1 cellular context compared by ENCODE assay signal in genomic region chr2:108360776-108361468, GRCh38.
TF ChIP-seq lines count a peak whose summit lies in the region.

No MANE protein-coding gene starts in this region.

TF ChIP-seq in K562, 482 proteins besides CTCF, POLR2A, EP300 and RAD21 (continued from another document and continues in another):
- TF ChIP-seq CHD7 (IDR thresholded peaks at IDR 0.05; ENCODE audit: low read depth, low read length) (no peak), FOXK1 (CRISPR knock-in tag; IDR thresholded peaks at IDR 0.05; ENCODE audit: borderline replicate concordance) (no peak), SOX6 (IDR thresholded peaks at IDR 0.05) (peak; percentile 73), TRIM24 (IDR thresholded peaks at IDR 0.05) (peak in 1 of 2 experiments; percentile 42; a peak in 2 of 4 replicates), GTF3C2 (IDR thresholded peaks at IDR 0.05; ENCODE audit: borderline replicate concordance, extremely low read depth, insufficient read length) (no peak), RFX7 (CRISPR knock-in tag; IDR thresholded peaks at IDR 0.05) (no peak), NR0B1 (IDR thresholded peaks at IDR 0.05; ENCODE audit: partially characterized antibody) (no peak), NCOR1 (IDR thresholded peaks at IDR 0.05) (peak; percentile 68), ZNF449 (CRISPR knock-in tag; IDR thresholded peaks at IDR 0.05) (no peak), FOXA3 (CRISPR knock-in tag; conservative IDR thresholded peaks at IDR 0.05 in 1 of 2, IDR thresholded peaks at IDR 0.05 in 1 of 2) (peak in 1 of 2 experiments; percentile 55; a peak in 2 of 4 replicates), ESRRA (IDR thresholded peaks at IDR 0.05; ENCODE audit: borderline replicate concordance, low read depth) (no peak), CBFB (CRISPR knock-in tag; IDR thresholded peaks at IDR 0.05) (no peak), NCOA2 (IDR thresholded peaks at IDR 0.05; ENCODE audit: partially characterized antibody in 2 of 2) (no peak), ZZZ3 (IDR thresholded peaks at IDR 0.05) (no peak), ELF2 (CRISPR knock-in tag; IDR thresholded peaks at IDR 0.05) (no peak), ZC3H11A (IDR thresholded peaks at IDR 0.05; ENCODE audit: low read depth, low read length) (no peak), ZBTB26 (CRISPR knock-in tag; IDR thresholded peaks at IDR 0.05) (no peak), ZFX (CRISPR knock-in tag; IDR thresholded peaks at IDR 0.05) (no peak), HOXB6 (CRISPR knock-in tag; IDR thresholded peaks at IDR 0.05; ENCODE audit: borderline replicate concordance) (no peak), CBFA2T3 (IDR thresholded peaks at IDR 0.05) (peak; percentile 85), MYC (IDR thresholded peaks at IDR 0.05; ENCODE audit: low read depth, low read length) (no peak), MYC (CRISPR knock-in tag; IDR thresholded peaks at IDR 0.05; ENCODE audit: borderline replicate concordance, low read depth) (no peak), CBFA2T2 (conservative IDR thresholded peaks at IDR 0.05) (peak; percentile 77), RHOXF2B (CRISPR knock-in tag; conservative IDR thresholded peaks at IDR 0.05) (no peak), THRA (IDR thresholded peaks at IDR 0.05) (no peak), ZBTB43 (CRISPR knock-in tag; IDR thresholded peaks at IDR 0.05) (no peak), ELK3 (CRISPR knock-in tag; IDR thresholded peaks at IDR 0.05) (no peak), NBN (IDR thresholded peaks at IDR 0.05; ENCODE audit: low read depth) (no peak), SREBF1 (IDR thresholded peaks at IDR 0.05; ENCODE audit: borderline replicate concordance, low read depth, low read length) (no peak), TAL1 (IDR thresholded peaks at IDR 0.05) (peak; percentile 80), MEF2A (IDR thresholded peaks at IDR 0.05; ENCODE audit: control insufficient read depth, low read depth, low read length) (peak; percentile 96), FOXK2 (conservative IDR thresholded peaks at IDR 0.05 in 1 of 2, IDR thresholded peaks at IDR 0.05 in 1 of 2; ENCODE audit: low read depth in 2 of 2) (no peak), ILF3 (IDR thresholded peaks at IDR 0.05; ENCODE audit: borderline replicate concordance) (no peak), ZNF347 (CRISPR knock-in tag; IDR thresholded peaks at IDR 0.05; ENCODE audit: low read depth) (no peak), TSC22D4 (tag; IDR thresholded peaks at IDR 0.05) (no peak), ZNF174 (CRISPR knock-in tag; IDR thresholded peaks at IDR 0.05) (no peak), MTA1 (IDR thresholded peaks at IDR 0.05; ENCODE audit: borderline replicate concordance) (no peak), XRCC4 (IDR thresholded peaks at IDR 0.05; ENCODE audit: extremely low read depth, insufficient read depth, insufficient read length) (no peak), FOSL1 (tag; conservative IDR thresholded peaks at IDR 0.05) (0 out of 2 replicates have a peak, but pooled peaks have one; percentile 26), RNF2 (IDR thresholded peaks at IDR 0.05) (no peak), TCF15 (CRISPR knock-in tag; IDR thresholded peaks at IDR 0.05) (no peak), RUNX1 (IDR thresholded peaks at IDR 0.05; ENCODE audit: low read depth) (no peak)
